Comparison of ENCODE assay signal across 18 cellular contexts in the genomic region with DNA sequence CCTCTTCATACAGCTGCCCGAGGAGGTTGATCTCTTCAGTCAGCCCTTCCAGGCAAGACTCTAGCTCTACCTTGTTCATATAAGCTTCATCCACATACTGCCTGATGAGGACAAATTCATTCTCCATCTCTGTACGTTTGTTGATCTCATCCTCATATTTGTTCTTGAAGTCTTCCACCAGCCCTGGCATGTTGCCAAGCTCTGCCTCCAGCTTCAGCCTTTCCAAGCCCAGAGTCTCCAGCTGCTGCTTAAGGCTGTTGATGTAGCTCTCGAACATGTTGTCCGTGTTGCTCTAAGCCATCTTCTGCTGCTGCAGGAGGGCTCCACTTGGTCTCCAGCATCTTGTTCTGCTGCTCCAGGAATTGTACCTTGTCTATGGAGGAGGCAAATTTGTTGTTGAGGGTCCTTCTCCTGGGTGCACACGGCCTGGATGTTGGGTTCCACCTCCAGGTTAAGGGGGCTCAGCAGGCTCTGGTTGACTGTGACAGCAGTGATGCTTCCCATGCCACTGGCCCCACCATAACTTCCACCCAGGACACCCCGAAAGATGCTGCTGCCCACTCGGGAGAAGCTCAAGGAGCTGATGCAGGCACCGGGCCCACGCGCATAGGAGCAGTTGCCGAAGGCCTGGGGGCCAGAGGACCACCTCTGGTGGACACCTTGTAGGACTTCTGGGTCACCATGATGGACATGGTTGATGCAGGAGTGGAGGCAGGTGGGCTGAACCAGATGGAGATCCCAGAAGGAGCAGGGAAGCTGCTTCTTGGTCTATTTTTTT. TPM values are rescaled to one million over a fixed set of nuclear protein-coding genes. Genes with fewer than 3 reads are reported as not detected.
DNase-seq lines count a peak whose midpoint lies in the region; ATAC-seq and TF ChIP-seq lines count a peak whose summit lies in the region.
"Had no signal": no experiment of that assay in that cellular context is flagged by ENCODE, and none has a peak within 500 bp of the region (broad histone marks: within the 10 kb centered on the region; RNA-seq: fewer than 3 reads in every experiment).

No MANE protein-coding gene starts in this region.

- H3K27me3 Mint-ChIP-seq in progenitor cell of endocrine pancreas = no peaks in the 10 kb centered on the region
- no peaks in the 10 kb centered on the region for H3K27me3 Mint-ChIP-seq in CD8-positive, alpha-beta T cell (ENCODE audit: low read depth)

- H3K4me3 ChIP-seq in RWPE2 (ENCODE audit: severe bottlenecking) = no peak overlapping the region
- H3K4me3 ChIP-seq in CD8-positive, alpha-beta T cell (ENCODE audit: low read depth, low read length) = no peak overlapping the region
- H3K4me3 ChIP-seq: GM23248, HAP-1 had no signal

- H3K27me3 ChIP-seq in RWPE2 (ENCODE audit: insufficient read depth, poor library complexity, severe bottlenecking) = no peaks in the 10 kb centered on the region
- H3K27me3 ChIP-seq in CD8-positive, alpha-beta T cell (ENCODE audit: insufficient read depth, low read length) = no peaks in the 10 kb centered on the region

- H3K4me3 Mint-ChIP-seq in progenitor cell of endocrine pancreas (ENCODE audit: low read depth) = no peak overlapping the region
- no peak overlapping the region for H3K4me3 Mint-ChIP-seq in CD8-positive, alpha-beta T cell

- no peak overlapping the region for H3K27ac ChIP-seq in RWPE2 (ENCODE audit: poor library complexity, severe bottlenecking)
- no peak overlapping the region for H3K27ac ChIP-seq in CD8-positive, alpha-beta T cell (ENCODE audit: low read depth, low read length)
- H3K27ac ChIP-seq: GM23248 had no signal

- intact Hi-C loops in CD8-positive, alpha-beta T cell (cut with DNase I, micrococcal nuclease) = no loop called here

- H3K36me3 ChIP-seq in RWPE2 (ENCODE audit: low read depth) = no peaks in the 10 kb centered on the region
- H3K36me3 ChIP-seq in CD8-positive, alpha-beta T cell (ENCODE audit: insufficient read depth, low read length) = no peaks in the 10 kb centered on the region
- H3K36me3 ChIP-seq: HAP-1 had no signal

- POLR2A ChIA-PET in CD8-positive, alpha-beta T cell (lab: Charles Lee) = no interaction called here

- H3K9me3 ChIP-seq in RWPE2 (ENCODE audit: severe bottlenecking) = no peaks in the 10 kb centered on the region
- H3K9me3 ChIP-seq in CD8-positive, alpha-beta T cell (ENCODE audit: low read length) = no peaks in the 10 kb centered on the region
- H3K9me3 ChIP-seq: HAP-1 had no signal

- TF ChIP-seq CTCF in RWPE2 (IDR thresholded peaks at IDR 0.05; ENCODE audit: poor library complexity, severe bottlenecking) (no peak), progenitor cell of endocrine pancreas (IDR thresholded peaks at IDR 0.05; ENCODE audit: unreplicated experiment) (no peak)
- TF ChIP-seq CTCF in CD8-positive, alpha-beta T cell (IDR thresholded peaks at IDR 0.05) = no peak

- H3K4me1 ChIP-seq in RWPE2 (ENCODE audit: insufficient read depth, poor library complexity, severe bottlenecking) = no peaks in the 10 kb centered on the region
- H3K4me1 ChIP-seq in CD8-positive, alpha-beta T cell (ENCODE audit: insufficient read depth, low read length) = no peaks in the 10 kb centered on the region

- peaks cover 6% of the 10 kb centered on the region for H3K9me3 Mint-ChIP-seq in progenitor cell of endocrine pancreas (ENCODE audit: low read depth)
- H3K9me3 Mint-ChIP-seq in CD8-positive, alpha-beta T cell = peaks cover 10% of the 10 kb centered on the region

- peak; percentile 6 for DNase-seq in NCI-H510A (lab: John Stamatoyannopoulos, UW)
- DNase-seq in NCI-H510A treated with DMSO at 0.1 percent for 48 hours (lab: John Stamatoyannopoulos, UW) = no peak
- DNase-seq in COR-L47 (lab: John Stamatoyannopoulos, UW) = peak; percentile 23
- peak; percentile 45 for DNase-seq in RWPE2 (ENCODE audit: low spot score)
- no peak for DNase-seq in progenitor cell of endocrine pancreas (ENCODE audit: low spot score, unreplicated experiment)
- no peak for DNase-seq in T-helper 2 cell
- no peak for DNase-seq in CD8-positive, alpha-beta T cell
- DNase-seq: C1 segment of cervical spinal cord, EL, GM23248, NCI-H1417 treated with DMSO at 0.1 percent for 48 hours, NCI-H1930, NCI-H2227 treated with DMSO at 0.1 percent for 48 hours, NCI-H524 treated with DMSO at 0.1 percent for 48 hours, OCI-M1, SIG-M5, T-helper 1 cell had no signal

- peaks cover 2% of the 10 kb centered on the region for H3K4me1 Mint-ChIP-seq in progenitor cell of endocrine pancreas (ENCODE audit: low read depth)
- H3K4me1 Mint-ChIP-seq in CD8-positive, alpha-beta T cell (ENCODE audit: low read depth) = no peaks in the 10 kb centered on the region

- CTCF ChIA-PET in CD8-positive, alpha-beta T cell (lab: Charles Lee) = interaction anchor here (1.1 kb wide), 1 partner anchor 29 kb away, joined by 3 read pairs; no protein-coding TSS in a partner anchor

- H3K27ac Mint-ChIP-seq in progenitor cell of endocrine pancreas = peak overlapping the region; percentile 42
- no peak overlapping the region for H3K27ac Mint-ChIP-seq in CD8-positive, alpha-beta T cell

- H3K36me3 Mint-ChIP-seq in progenitor cell of endocrine pancreas (ENCODE audit: insufficient read depth) = peaks cover 11% of the 10 kb centered on the region
- H3K36me3 Mint-ChIP-seq in CD8-positive, alpha-beta T cell = peaks cover 2% of the 10 kb centered on the region

- no peak for ATAC-seq in RWPE2 (ENCODE audit: low read depth)
- ATAC-seq in CD8-positive, alpha-beta T cell = no peak

RNA-seq across cellular contexts. Expression of gene ICA1L, which starts 30.3 kb away (rescaled TPM):
- 17.8 and 19.1 TPM in 2 replicates for total RNA-seq in progenitor cell of endocrine pancreas
- 1 to 10 TPM; 1.8 to 2.1 TPM for total RNA-seq in CD8-positive, alpha-beta T cell

Comparison
In these comparisons a context has a peak if more than half of its experiments do, and no peak if none do; other contexts are left out.
1. DNase-seq: peak in NCI-H510A (single experiment), COR-L47 (single experiment) and RWPE2 (single experiment); none in NCI-H510A treated with DMSO at 0.1 percent for 48 hours (single experiment), progenitor cell of endocrine pancreas (single experiment), T-helper 2 cell (0 of 5) and CD8-positive, alpha-beta T cell (0 of 7).